In genomic region chr4:165971446-165971845, GRCh38 we compare ENCODE assay signal across 20 cellular contexts.
A peak's percentile ranks its signal among the peaks of the same experiment; 100 is the strongest.
DNase-seq lines count a peak whose midpoint lies in the region; ATAC-seq, FAIRE-seq and TF ChIP-seq lines count a peak whose summit lies in the region.
"Had no signal": no experiment of that assay in that cellular context is flagged by ENCODE, and none has a peak within 500 bp of the region (broad histone marks: within the 10 kb centered on the region; RNA-seq: fewer than 3 reads in every experiment).

No MANE protein-coding gene starts in this region.

- 68 to 90% methylated on average over 3 of the region's 3 CpGs for WGBS in pancreas, 2 donors

- H3K4me2 ChIP-seq in keratinocyte (ENCODE audit: control insufficient read depth, extremely low read depth, insufficient read depth, low read depth, low read length) = peak overlapping the region; percentile 71

- H3K36me3 ChIP-seq in RWPE2 (ENCODE audit: low read depth) = no peaks in the 10 kb centered on the region
- no peaks in the 10 kb centered on the region for H3K36me3 ChIP-seq in keratinocyte (ENCODE audit: control insufficient read depth in 2 of 2, extremely low read depth in 1 of 2, insufficient read depth in 2 of 2, low read length in 2 of 2)
- no peaks in the 10 kb centered on the region for H3K36me3 ChIP-seq in pancreas
- H3K36me3 ChIP-seq: BE2C, HAP-1 had no signal

- no peaks in the 10 kb centered on the region for H3K79me2 ChIP-seq in keratinocyte (ENCODE audit: control insufficient read depth, insufficient read depth, low read length)

- peak overlapping the region; percentile 25 for H2AFZ ChIP-seq in keratinocyte (ENCODE audit: control insufficient read depth, low read length)
- H2AFZ ChIP-seq: GM23248 had no signal

- intact Hi-C loops in pancreas (cut with DNase I) = no loop called here

- peaks cover 49% of the 10 kb centered on the region for H3K4me1 ChIP-seq in RWPE2 (ENCODE audit: insufficient read depth, poor library complexity, severe bottlenecking)
- peaks cover 43% of the 10 kb centered on the region for H3K4me1 ChIP-seq in keratinocyte (ENCODE audit: control insufficient read depth, extremely low read depth, insufficient read depth, low read length)
- H3K4me1 ChIP-seq in pancreas = no peaks in the 10 kb centered on the region
- H3K4me1 ChIP-seq: BE2C, HAP-1 had no signal

- peak; percentile 61 for FAIRE-seq in keratinocyte (lab: Jason Lieb, UNC)
- FAIRE-seq in pancreas (lab: Jason Lieb, UNC) = no peak
- FAIRE-seq: A204.1, GM12878 had no signal

- ATAC-seq in RWPE2 (ENCODE audit: low read depth) (no peak), GM19463 (IDR thresholded peaks at IDR 0.05; ENCODE audit: unreplicated experiment) (no peak), pancreas (no peak), GM21619 (IDR thresholded peaks at IDR 0.05; ENCODE audit: unreplicated experiment) (no peak)
- ATAC-seq: GM12878 had no signal

- dilution Hi-C loops in keratinocyte (cut with MboI; ENCODE audit: extremely low pct_ligation_motif_present, low sequenced_read_pairs) = no loop called here

- peak overlapping the region; percentile 99 for H3K27ac ChIP-seq in RWPE2 (ENCODE audit: poor library complexity, severe bottlenecking)
- H3K27ac ChIP-seq in keratinocyte (ENCODE audit: control insufficient read depth, insufficient read depth, low read length) = peak overlapping the region; percentile 93
- H3K27ac ChIP-seq in pancreas = no peak overlapping the region
- H3K27ac ChIP-seq: GM23248 had no signal

- no peaks in the 10 kb centered on the region for H3K9me1 ChIP-seq in keratinocyte (ENCODE audit: control insufficient read depth, extremely low read depth, insufficient read depth, low read length)

- no peaks in the 10 kb centered on the region for H4K20me1 ChIP-seq in keratinocyte (ENCODE audit: control insufficient read depth, extremely low read depth, insufficient read depth, low read length)

- no peaks in the 10 kb centered on the region for H3K27me3 ChIP-seq in RWPE2 (ENCODE audit: insufficient read depth, poor library complexity, severe bottlenecking)
- no peaks in the 10 kb centered on the region for H3K27me3 ChIP-seq in keratinocyte (ENCODE audit: control insufficient read depth, extremely low read depth, insufficient read depth, low read length)
- no peaks in the 10 kb centered on the region for H3K27me3 ChIP-seq in pancreas
- H3K27me3 ChIP-seq: BE2C had no signal

- peak overlapping the region; percentile 56 for H3K9ac ChIP-seq in keratinocyte (ENCODE audit: control insufficient read depth, extremely low read depth, insufficient read depth, low read length)
- H3K9ac ChIP-seq: GM23248 had no signal

- H3K9me3 ChIP-seq in RWPE2 (ENCODE audit: severe bottlenecking) (no peaks in the 10 kb centered on the region), keratinocyte (ENCODE audit: control insufficient read depth, low read depth, low read length) (no peaks in the 10 kb centered on the region), pancreas (no peaks in the 10 kb centered on the region)
- H3K9me3 ChIP-seq: BE2C, HAP-1 had no signal

- DNase-seq in M059J (ENCODE audit: low read depth) (peak; percentile 48), RWPE2 (ENCODE audit: low spot score) (no peak), keratinocyte (ENCODE audit: low read depth, low spot score) (no peak), HK-2 (ENCODE audit: unreplicated experiment) (no peak), pancreas (no peak)
- DNase-seq: ACHN; BE2C; CD4-positive, CD25-positive, alpha-beta regulatory T cell; CD8-positive, alpha-beta memory T cell; COR-L47; DMS 273 treated with DMSO at 0.1 percent for 48 hours; DMS53; DND-41; EL; GM23248 had no signal

- no peak for TF ChIP-seq CTCF in RWPE2 (IDR thresholded peaks at IDR 0.05; ENCODE audit: poor library complexity, severe bottlenecking)
- TF ChIP-seq CTCF in keratinocyte (optimal IDR thresholded peaks at IDR 0.05 in 1 of 3, IDR thresholded peaks at IDR 0.05 in 1 of 3, conservative IDR thresholded peaks at IDR 0.05 in 1 of 3; ENCODE audit: extremely low read depth in 1 of 3, insufficient read depth in 2 of 3, low read length in 3 of 3) = no peak
- no peak for TF ChIP-seq CTCF in pancreas (IDR thresholded peaks at IDR 0.05)

- no peak overlapping the region for H3K4me3 ChIP-seq in RWPE2 (ENCODE audit: severe bottlenecking)
- peak overlapping the region in 1 of 3 experiments; percentile 21 for H3K4me3 ChIP-seq in keratinocyte (ENCODE audit: control insufficient read depth in 2 of 3, extremely low read depth in 1 of 3, insufficient read depth in 2 of 3, low read depth in 1 of 3, low read length in 3 of 3)
- H3K4me3 ChIP-seq in pancreas = no peak overlapping the region
- H3K4me3 ChIP-seq: GM12878, GM23248, HAP-1 had no signal

Comparison
In these comparisons a context has a peak if more than half of its experiments do, and no peak if none do; other contexts are left out.
1. H3K27ac ChIP-seq: peak in RWPE2 (single experiment) and keratinocyte (single experiment); none in pancreas (0 of 4).